18 cellular contexts compared by ENCODE assay signal in the genomic region with DNA sequence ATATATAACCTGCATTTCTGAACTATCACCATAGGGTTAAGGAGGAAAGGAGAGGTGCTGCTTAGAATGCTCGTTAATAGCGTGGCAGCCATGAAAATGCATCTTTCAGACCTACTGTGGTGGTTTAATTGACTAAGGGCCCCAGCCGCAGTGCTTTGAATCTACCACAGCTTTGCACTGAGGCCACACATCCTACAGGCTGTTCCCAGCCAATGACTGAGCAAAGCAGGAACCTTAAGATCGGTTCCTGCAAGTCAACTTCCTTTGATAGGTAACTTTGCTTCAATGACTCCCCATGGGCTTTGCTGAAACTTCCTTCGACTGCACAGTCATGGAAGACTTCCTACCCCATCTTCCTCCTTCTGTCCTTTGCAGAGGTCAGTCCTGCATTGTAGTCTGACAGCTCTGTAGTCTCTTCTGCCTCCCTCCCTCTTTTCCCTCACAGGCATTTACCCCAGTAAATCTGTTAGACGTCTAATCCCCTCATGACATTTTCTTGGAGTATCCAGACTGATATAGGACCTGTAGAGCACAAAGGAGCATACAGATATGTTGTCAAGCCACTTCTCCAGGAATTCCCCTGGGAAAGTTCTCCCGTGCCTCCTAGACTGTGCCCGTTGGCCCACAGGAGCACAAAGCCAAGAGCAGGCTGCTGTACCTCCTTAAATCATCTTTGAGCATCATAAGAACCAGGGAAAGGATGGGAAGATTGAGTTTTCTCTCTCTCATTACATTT. TPM values are rescaled to one million over a fixed set of nuclear protein-coding genes. Genes with fewer than 3 reads are reported as not detected.
A peak's percentile ranks its signal among the peaks of the same experiment; 100 is the strongest.
DNase-seq lines count a peak whose midpoint lies in the region; ATAC-seq and TF ChIP-seq lines count a peak whose summit lies in the region.
"Had no signal": no experiment of that assay in that cellular context is flagged by ENCODE, and none has a peak within 500 bp of the region (broad histone marks: within the 10 kb centered on the region; RNA-seq: fewer than 3 reads in every experiment).

No MANE protein-coding gene starts in this region.

- peak overlapping the region; percentile 54 for H3K27ac ChIP-seq in OCI-LY3 (ENCODE audit: low read length)
- H3K27ac ChIP-seq: breast epithelium, testis had no signal

- no peaks in the 10 kb centered on the region for H3K9me3 ChIP-seq in OCI-LY3 (ENCODE audit: insufficient read depth, low read length)
- H3K9me3 ChIP-seq: breast epithelium, right lobe of liver, testis had no signal

- peak overlapping the region; percentile 72 for H3K27ac Mint-ChIP-seq in activated CD4-positive, alpha-beta T cell treated with anti-CD3 and anti-CD28 coated beads, Interleukin-2, amount 10 ng/mL, durations not matched to agents 24 days and 14 days
- peak overlapping the region; percentile 56 for H3K27ac Mint-ChIP-seq in activated naive CD4-positive, alpha-beta T cell treated with anti-CD3 and anti-CD28 coated beads, Interleukin-2, amount 10 ng/mL, durations not matched to agents 7 days and 5 days

- no peaks in the 10 kb centered on the region for H3K27me3 Mint-ChIP-seq in activated CD4-positive, alpha-beta T cell treated with anti-CD3 and anti-CD28 coated beads, Interleukin-2, amount 10 ng/mL, durations not matched to agents 24 days and 14 days
- no peaks in the 10 kb centered on the region for H3K27me3 Mint-ChIP-seq in activated naive CD4-positive, alpha-beta T cell treated with anti-CD3 and anti-CD28 coated beads, Interleukin-2, amount 10 ng/mL, durations not matched to agents 7 days and 5 days

- peak overlapping the region; percentile 54 for H3K4me2 ChIP-seq in OCI-LY3 (ENCODE audit: low read length)

- DNase-seq in activated CD4-positive, alpha-beta T cell treated with anti-CD3 and anti-CD28 coated beads, Interleukin-2, amount 10 ng/mL, durations not matched to agents 24 days and 14 days: peak; percentile 76
- DNase-seq in activated CD4-positive, alpha-beta T cell treated with anti-CD3 and anti-CD28 coated beads for 4 hours: no peak
- DNase-seq in activated naive CD4-positive, alpha-beta T cell treated with anti-CD3 and anti-CD28 coated beads, Interleukin-2, amount 10 ng/mL, durations not matched to agents 7 days and 5 days: peak; percentile 58
- peak; percentile 46 for DNase-seq in stimulated activated CD4-positive, alpha-beta T cell treated with anti-CD3 and anti-CD28 coated beads, Interleukin-4, amount 100 ng/mL, for 24 hours
- DNase-seq in activated CD4-positive, CD25-positive, alpha-beta regulatory T cell (lab: John Stamatoyannopoulos, UW): no peak
- no peak for DNase-seq in NCI-H345 (lab: John Stamatoyannopoulos, UW)
- DNase-seq: effector CD8-positive, alpha-beta T cell; NCI-H1930; NCI-H526 treated with DMSO at 0.1 percent for 48 hours; right lobe of liver; testis had no signal

- H3K27me3 ChIP-seq in OCI-LY3 (ENCODE audit: low read depth, low read length): no peaks in the 10 kb centered on the region
- H3K27me3 ChIP-seq: breast epithelium, right lobe of liver, testis had no signal

- peak overlapping the region; percentile 4 for H3K4me3 ChIP-seq in OCI-LY3 (ENCODE audit: low read length)
- H3K4me3 ChIP-seq: breast epithelium, lung, right lobe of liver, testis had no signal

- CTCF ChIA-PET in activated naive CD4-positive, alpha-beta T cell treated with anti-CD3 and anti-CD28 coated beads, Interleukin-2, amount 10 ng/mL, durations not matched to agents 7 days and 5 days (lab: Charles Lee): interaction anchor here (1.0 kb wide), 1 partner anchor 13 kb away, joined by 3 read pairs; no protein-coding TSS in a partner anchor

- H2AFZ ChIP-seq in OCI-LY3 (ENCODE audit: low read depth, low read length): peak overlapping the region; percentile 37

- H3K4me1 Mint-ChIP-seq in activated CD4-positive, alpha-beta T cell treated with anti-CD3 and anti-CD28 coated beads, Interleukin-2, amount 10 ng/mL, durations not matched to agents 24 days and 14 days: peaks cover 43% of the 10 kb centered on the region
- H3K4me1 Mint-ChIP-seq in activated naive CD4-positive, alpha-beta T cell treated with anti-CD3 and anti-CD28 coated beads, Interleukin-2, amount 10 ng/mL, durations not matched to agents 7 days and 5 days: peaks cover 39% of the 10 kb centered on the region

- intact Hi-C loops in activated CD4-positive, alpha-beta T cell treated with anti-CD3 and anti-CD28 coated beads, Interleukin-2, amount 10 ng/mL, durations not matched to agents 24 days and 14 days (cut with micrococcal nuclease): loop anchor here (10.0 kb wide), 1 partner anchor 1099 kb away; the partner anchor contains the start of gene MORF4L1

- H4K20me1 ChIP-seq in OCI-LY3 (ENCODE audit: insufficient read depth, low read length): no peaks in the 10 kb centered on the region

- TF ChIP-seq CTCF in OCI-LY3 (IDR thresholded peaks at IDR 0.05; ENCODE audit: low read depth, low read length): no peak

- ATAC-seq in GM21529 (IDR thresholded peaks at IDR 0.05; ENCODE audit: unreplicated experiment): no peak
- ATAC-seq: HCT116 had no signal

- H3K36me3 ChIP-seq in OCI-LY3 (replicated peaks; ENCODE audit: low read depth, low read length): peaks cover 7% of the 10 kb centered on the region
- H3K36me3 ChIP-seq: breast epithelium, right lobe of liver had no signal

- H3K36me3 Mint-ChIP-seq in activated CD4-positive, alpha-beta T cell treated with anti-CD3 and anti-CD28 coated beads, Interleukin-2, amount 10 ng/mL, durations not matched to agents 24 days and 14 days (ENCODE audit: low read depth): peaks cover 4% of the 10 kb centered on the region
- peaks cover 9% of the 10 kb centered on the region for H3K36me3 Mint-ChIP-seq in activated naive CD4-positive, alpha-beta T cell treated with anti-CD3 and anti-CD28 coated beads, Interleukin-2, amount 10 ng/mL, durations not matched to agents 7 days and 5 days

- H3K4me1 ChIP-seq in OCI-LY3 (ENCODE audit: low read length): peaks cover 62% of the 10 kb centered on the region
- H3K4me1 ChIP-seq: breast epithelium had no signal

- peaks cover 46% of the 10 kb centered on the region for H3K79me2 ChIP-seq in OCI-LY3 (ENCODE audit: low read length)

- peak overlapping the region; percentile 18 for H3K4me3 Mint-ChIP-seq in activated CD4-positive, alpha-beta T cell treated with anti-CD3 and anti-CD28 coated beads, Interleukin-2, amount 10 ng/mL, durations not matched to agents 24 days and 14 days
- H3K4me3 Mint-ChIP-seq in activated naive CD4-positive, alpha-beta T cell treated with anti-CD3 and anti-CD28 coated beads, Interleukin-2, amount 10 ng/mL, durations not matched to agents 7 days and 5 days: no peak overlapping the region
- H3K4me3 Mint-ChIP-seq: neural crest cell had no signal

- H3K9ac ChIP-seq in OCI-LY3 (ENCODE audit: low read length): peak overlapping the region; percentile 38

- H3K9me3 Mint-ChIP-seq in activated CD4-positive, alpha-beta T cell treated with anti-CD3 and anti-CD28 coated beads, Interleukin-2, amount 10 ng/mL, durations not matched to agents 24 days and 14 days: peaks cover 4% of the 10 kb centered on the region
- no peaks in the 10 kb centered on the region for H3K9me3 Mint-ChIP-seq in activated naive CD4-positive, alpha-beta T cell treated with anti-CD3 and anti-CD28 coated beads, Interleukin-2, amount 10 ng/mL, durations not matched to agents 7 days and 5 days
- H3K9me3 Mint-ChIP-seq: neural crest cell had no signal

RNA-seq across cellular contexts. Expression of gene BCL2A1, which starts 2.6 kb away (rescaled TPM):
- 110 and 111 TPM in 2 replicates for total RNA-seq in activated CD4-positive, alpha-beta T cell treated with anti-CD3 and anti-CD28 coated beads, Interleukin-2, amount 10 ng/mL, durations not matched to agents 24 days and 14 days
- total RNA-seq: A673, neural crest cell, testis had no signal

Comparison
In these comparisons a context has a peak if more than half of its experiments do, and no peak if none do; other contexts are left out.
1. DNase-seq: peak in activated CD4-positive, alpha-beta T cell treated with anti-CD3 and anti-CD28 coated beads, Interleukin-2, amount 10 ng/mL, durations not matched to agents 24 days and 14 days (single experiment), activated naive CD4-positive, alpha-beta T cell treated with anti-CD3 and anti-CD28 coated beads, Interleukin-2, amount 10 ng/mL, durations not matched to agents 7 days and 5 days (single experiment) and stimulated activated CD4-positive, alpha-beta T cell treated with anti-CD3 and anti-CD28 coated beads, Interleukin-4, amount 100 ng/mL, for 24 hours (single experiment); none in activated CD4-positive, alpha-beta T cell treated with anti-CD3 and anti-CD28 coated beads for 4 hours (0 of 2), activated CD4-positive, CD25-positive, alpha-beta regulatory T cell (0 of 4) and NCI-H345 (single experiment).